In genomic region chr11:2928605-2929510, GRCh38 we compare ENCODE assay signal across 9 cellular contexts. TPM values are rescaled to one million over a fixed set of nuclear protein-coding genes. Genes with fewer than 3 reads are reported as not detected.
DNase-seq lines count a peak whose midpoint lies in the region; ATAC-seq and TF ChIP-seq lines count a peak whose summit lies in the region.
"Had no signal": no experiment of that assay in that cellular context is flagged by ENCODE, and none has a peak within 500 bp of the region (broad histone marks: within the 10 kb centered on the region; RNA-seq: fewer than 3 reads in every experiment).

A gene with protein sequence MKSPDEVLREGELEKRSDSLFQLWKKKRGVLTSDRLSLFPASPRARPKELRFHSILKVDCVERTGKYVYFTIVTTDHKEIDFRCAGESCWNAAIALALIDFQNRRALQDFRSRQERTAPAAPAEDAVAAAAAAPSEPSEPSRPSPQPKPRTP (minus strand): TSS chr11:2929420. CDS start chr11:2929364, 56 bp downstream.

- no peaks in the 10 kb centered on the region for H3K9me3 Mint-ChIP-seq in activated naive CD4-positive, alpha-beta T cell treated with anti-CD3 and anti-CD28 coated beads, Interleukin-2, amount 10 ng/mL, durations not matched to agents 7 days and 5 days

- no peaks in the 10 kb centered on the region for H3K9me3 ChIP-seq in Panc1 (ENCODE audit: control insufficient read depth, insufficient read depth, low read depth, low read length)
- no peaks in the 10 kb centered on the region for H3K9me3 ChIP-seq in cardiac muscle cell (ENCODE audit: low read depth)

- peak within 1 kb of the TSS; percentile 71 for H3K4me3 Mint-ChIP-seq in activated naive CD4-positive, alpha-beta T cell treated with anti-CD3 and anti-CD28 coated beads, Interleukin-2, amount 10 ng/mL, durations not matched to agents 7 days and 5 days

- CTCF ChIA-PET in Panc1 (lab: Charles Lee), result interaction anchor here (0.5 to 3.0 kb wide), 4 partner anchors 36 to 185 kb away, joined by 4 to 7 read pairs (median 6); no protein-coding TSS in a partner anchor
- CTCF ChIA-PET in activated naive CD4-positive, alpha-beta T cell treated with anti-CD3 and anti-CD28 coated beads, Interleukin-2, amount 10 ng/mL, durations not matched to agents 7 days and 5 days (lab: Charles Lee), result interaction anchor here (1.1 to 5.4 kb wide), 11 partner anchors 13 to 396 kb away, joined by 3 to 50 read pairs (median 8); a partner anchor contains a TSS

- POLR2A ChIA-PET in Panc1 (lab: Charles Lee), result interaction anchor here (0.5 to 2.1 kb wide), 7 partner anchors 8 to 58 kb away, joined by 3 to 20 read pairs (median 7); a partner anchor contains a TSS

- peak within 1 kb of the TSS; percentile 97 for H3K27ac ChIP-seq in Panc1 (ENCODE audit: low read length)
- H3K27ac ChIP-seq in cardiac muscle cell, result no peak within 1 kb of the TSS

- H3K4me3 ChIP-seq in Panc1 (ENCODE audit: low read depth in 2 of 2, low read length in 2 of 2) (peak within 1 kb of the TSS; percentile 84 to 98), cardiac muscle cell (peak within 1 kb of the TSS; percentile 26)

- H3K27me3 Mint-ChIP-seq in activated naive CD4-positive, alpha-beta T cell treated with anti-CD3 and anti-CD28 coated beads, Interleukin-2, amount 10 ng/mL, durations not matched to agents 7 days and 5 days, result peaks cover 80% of the 10 kb centered on the region

- H3K4me1 ChIP-seq in Panc1 (ENCODE audit: control insufficient read depth, insufficient read depth, low read length), result peaks cover 73% of the 10 kb centered on the region
- H3K4me1 ChIP-seq in cardiac muscle cell (ENCODE audit: low read depth), result peaks cover 7% of the 10 kb centered on the region

- intact Hi-C loops in Panc1 (cut with micrococcal nuclease; ENCODE audit: unreplicated experiment) (no loop called here), posterior vena cava (cut with DNase I) (no loop called here)

- DNase-seq in NCI-H345 (lab: John Stamatoyannopoulos, UW), result peak; percentile 64
- no peak for DNase-seq in NCI-H345 treated with DMSO at 0.1 percent for 48 hours (lab: John Stamatoyannopoulos, UW; ENCODE audit: unreplicated experiment)
- DNase-seq in Panc1 (ENCODE audit: low read depth, low spot score), result no peak
- peak; percentile 74 for DNase-seq in activated naive CD4-positive, alpha-beta T cell treated with anti-CD3 and anti-CD28 coated beads, Interleukin-2, amount 10 ng/mL, durations not matched to agents 7 days and 5 days
- peak; percentile 52 to 73 for DNase-seq in cardiac muscle cell (ENCODE audit: low read depth in 1 of 2, low spot score in 1 of 2)
- peak; percentile 91 for DNase-seq in posterior vena cava (ENCODE audit: low spot score)
- no peak for DNase-seq in putamen (ENCODE audit: low spot score)
- DNase-seq: DND-41 had no signal

- H3K27me3 ChIP-seq in Panc1 (ENCODE audit: control insufficient read depth, insufficient read depth, low read length) (no peaks in the 10 kb centered on the region), cardiac muscle cell (peaks cover 64% of the 10 kb centered on the region)

- peak; percentile 22 for ATAC-seq in Panc1
- ATAC-seq in GM21723 (IDR thresholded peaks at IDR 0.05; ENCODE audit: unreplicated experiment), result no peak

- no peaks in the 10 kb centered on the region for H3K36me3 Mint-ChIP-seq in activated naive CD4-positive, alpha-beta T cell treated with anti-CD3 and anti-CD28 coated beads, Interleukin-2, amount 10 ng/mL, durations not matched to agents 7 days and 5 days

- no peaks in the 10 kb centered on the region; the same call in 1 of the 2 replicates for H3K36me3 ChIP-seq in Panc1 (ENCODE audit: control insufficient read depth, insufficient read depth, low read length)
- H3K36me3 ChIP-seq in cardiac muscle cell, result no peaks in the 10 kb centered on the region

- no peak for TF ChIP-seq CTCF in Panc1 (IDR thresholded peaks at IDR 0.05)
- no peak for TF ChIP-seq CTCF in cardiac muscle cell (IDR thresholded peaks at IDR 0.05; ENCODE audit: low read depth, low read length)

- BruUV-seq in Panc1 (replicated peaks; lab: Mats Ljungman, UMichigan), result TSS peak; percentile 98

- H3K4me1 Mint-ChIP-seq in activated naive CD4-positive, alpha-beta T cell treated with anti-CD3 and anti-CD28 coated beads, Interleukin-2, amount 10 ng/mL, durations not matched to agents 7 days and 5 days, result peaks cover 38% of the 10 kb centered on the region

- in situ Hi-C loops in Panc1 (cut with HindIII; ENCODE audit: low pct_unique_long_range_greater_than_20kb, low sequenced_read_pairs), result no loop called here

- no peak within 1 kb of the TSS for H3K27ac Mint-ChIP-seq in activated naive CD4-positive, alpha-beta T cell treated with anti-CD3 and anti-CD28 coated beads, Interleukin-2, amount 10 ng/mL, durations not matched to agents 7 days and 5 days

RNA-seq across cellular contexts. Expression of the gene that starts here (rescaled TPM):
- 195 TPM for total RNA-seq in Panc1 (2021; ENCODE audit: unreplicated experiment)
- polyA plus RNA-seq in Panc1 (2012; ENCODE audit: insufficient read length), result 286 TPM
- total RNA-seq in cardiac muscle cell, result 1.1 TPM in 1 of 2 replicates, not detected in the other
- polyA plus RNA-seq in cardiac muscle cell, result 0.73 and 3.8 TPM in 2 replicates
- total RNA-seq in posterior vena cava, result 1 to 10 TPM; 4.6 to 8.1 TPM

Comparison
In these comparisons a context has a peak if more than half of its experiments do, and no peak if none do; other contexts are left out.
1. RNA of the gene that starts here (total RNA-seq): 195 TPM in Panc1 (single experiment); 4.6 to 8.1 TPM in posterior vena cava and 1.1 TPM in cardiac muscle cell; every median in the first group is over 10 times any median in the second.
2. DNase-seq: peak in NCI-H345 (single experiment), activated naive CD4-positive, alpha-beta T cell treated with anti-CD3 and anti-CD28 coated beads, Interleukin-2, amount 10 ng/mL, durations not matched to agents 7 days and 5 days (single experiment), cardiac muscle cell (2 of 2) and posterior vena cava (single experiment); none in NCI-H345 treated with DMSO at 0.1 percent for 48 hours (single experiment), Panc1 (single experiment) and putamen (single experiment).